Comparison of ENCODE assay signal across 8 cellular contexts in the genomic region with DNA sequence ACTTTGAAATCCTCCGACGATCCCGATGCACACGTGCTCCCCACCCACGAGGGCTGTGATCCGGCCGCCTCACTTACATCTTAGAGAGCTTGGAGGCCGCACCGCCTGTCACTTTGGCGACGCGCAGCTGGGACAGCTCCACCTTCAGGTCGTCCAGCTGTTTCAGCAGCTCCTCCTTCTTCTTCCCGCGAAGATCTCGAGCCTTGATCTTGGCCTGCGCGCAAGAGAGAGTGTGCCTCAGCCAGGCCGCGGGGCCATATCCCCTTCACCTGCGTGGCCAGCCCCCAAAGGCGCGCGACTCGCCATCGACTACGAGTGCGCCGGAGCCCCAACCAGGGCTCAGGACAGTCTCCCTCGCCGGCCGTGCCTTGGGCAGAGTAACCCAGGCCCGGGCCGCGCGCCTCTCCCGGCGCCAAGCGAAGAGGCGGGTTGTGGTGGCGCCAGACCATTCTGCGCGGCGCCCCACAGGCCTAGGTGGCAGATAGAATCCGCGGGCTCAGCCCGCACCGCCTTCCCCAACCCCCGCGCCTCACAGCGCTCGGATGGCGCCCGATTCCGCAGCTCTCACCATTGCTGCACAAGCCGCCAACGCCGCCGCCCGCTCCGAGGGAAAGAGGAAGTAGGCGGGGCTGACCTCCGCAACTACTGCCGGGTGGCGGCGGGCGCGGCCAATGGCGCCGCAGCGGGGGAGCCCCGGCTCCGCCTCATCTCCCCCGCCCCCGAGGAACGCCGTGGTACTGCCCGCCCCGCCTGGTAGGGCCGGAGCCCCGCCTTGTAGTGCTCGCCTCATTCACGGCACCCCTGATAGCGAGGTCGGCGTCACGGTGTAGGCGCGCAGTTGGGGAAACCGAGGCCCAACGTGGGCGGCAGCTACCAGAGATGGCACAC. TPM values are rescaled to one million over a fixed set of nuclear protein-coding genes. Genes with fewer than 3 reads are reported as not detected.
DNase-seq lines count a peak whose midpoint lies in the region; ATAC-seq and TF ChIP-seq lines count a peak whose summit lies in the region.

A gene (plus strand): TSS at position 789 of the 888 bp plus-strand sequence. CDS start 7,161 bp downstream, outside the sequence.
A gene (minus strand): TSS at position 616 of the 888 bp plus-strand sequence. CDS start 45 bp downstream, at position 571.

- peak within 1 kb of the TSS; percentile 79 for H3K9ac ChIP-seq in DND-41 (ENCODE audit: low read depth, low read length)

- peaks cover 38% of the 10 kb centered on the region for H3K4me1 ChIP-seq in DND-41 (ENCODE audit: insufficient read depth, low read length)
- H3K4me1 ChIP-seq in Panc1 (ENCODE audit: control insufficient read depth, insufficient read depth, low read length) = peaks cover 30% of the 10 kb centered on the region
- H3K4me1 ChIP-seq in esophagus (ENCODE audit: control insufficient read depth in 2 of 2, insufficient read depth in 2 of 2, low read length in 1 of 2) = peaks cover 2 to 6% of the 10 kb centered on the region in 2 donors
- H3K4me1 ChIP-seq in muscle layer of duodenum (ENCODE audit: control insufficient read depth in 1 of 2, insufficient read depth in 2 of 2, low read length in 2 of 2) = peaks cover 11 to 21% of the 10 kb centered on the region in 2 donors

- no peaks in the 10 kb centered on the region for H3K9me3 Mint-ChIP-seq in activated T-cell treated with anti-CD3 and anti-CD28 coated beads, Interleukin-2, amount 50 U/mL, for 4 hours

- H3K27me3 ChIP-seq in DND-41 (ENCODE audit: insufficient read depth, low read length, poor library complexity) = no peaks in the 10 kb centered on the region
- no peaks in the 10 kb centered on the region for H3K27me3 ChIP-seq in Panc1 (ENCODE audit: control insufficient read depth, insufficient read depth, low read length)
- H3K27me3 ChIP-seq in esophagus (ENCODE audit: control insufficient read depth in 1 of 2, insufficient read depth in 2 of 2, low read length in 2 of 2) = no peaks in the 10 kb centered on the region
- no peaks in the 10 kb centered on the region for H3K27me3 ChIP-seq in muscle layer of duodenum (ENCODE audit: low read depth, low read length)

- peaks cover 51% of the 10 kb centered on the region for H3K4me1 Mint-ChIP-seq in activated T-cell treated with anti-CD3 and anti-CD28 coated beads, Interleukin-2, amount 50 U/mL, for 4 hours (ENCODE audit: low read depth)

- peak within 1 kb of the TSS; percentile 93 for H3K4me2 ChIP-seq in DND-41 (ENCODE audit: insufficient read depth, low read length)

- H4K20me1 ChIP-seq in DND-41 (ENCODE audit: insufficient read depth, low read length) = peaks cover 49% of the 10 kb centered on the region

- peak within 1 kb of the TSS; percentile 96 for H3K4me3 Mint-ChIP-seq in activated T-cell treated with anti-CD3 and anti-CD28 coated beads, Interleukin-2, amount 50 U/mL, for 4 hours

- peak; percentile 28 for TF ChIP-seq CTCF in DND-41 (IDR thresholded peaks at IDR 0.05; ENCODE audit: borderline replicate concordance, extremely low read depth, low read length, poor library complexity, severe bottlenecking)
- TF ChIP-seq CTCF in Panc1 (IDR thresholded peaks at IDR 0.05) = no peak; the same call in 1 of the 2 replicates

- peak within 1 kb of the TSS; percentile 89 for H2AFZ ChIP-seq in DND-41 (ENCODE audit: low read depth, low read length)

- peaks cover 35% of the 10 kb centered on the region for H3K79me2 ChIP-seq in DND-41 (ENCODE audit: insufficient read depth, low read length)

- H3K4me3 ChIP-seq in DND-41 (ENCODE audit: low read depth in 1 of 2, low read length in 2 of 2) = peak within 1 kb of the TSS; percentile 61 to 92
- peak within 1 kb of the TSS; percentile 79 to 90 for H3K4me3 ChIP-seq in Panc1 (ENCODE audit: low read depth in 2 of 2, low read length in 2 of 2)
- H3K4me3 ChIP-seq in esophagus (ENCODE audit: low read depth in 1 of 2, low read length in 2 of 2) = peak within 1 kb of the TSS; percentile 87 to 92
- H3K4me3 ChIP-seq in muscle layer of duodenum (ENCODE audit: low read depth in 1 of 2, low read length in 2 of 2) = peak within 1 kb of the TSS; percentile 83 to 88

- ATAC-seq in DND-41 (ENCODE audit: insufficient read depth, low read depth) (peak; percentile 91), GM21825 (IDR thresholded peaks at IDR 0.05; ENCODE audit: unreplicated experiment) (peak; percentile 90), Panc1 (peak; percentile 96)
- ATAC-seq in activated T-cell treated with anti-CD3 and anti-CD28 coated beads, Interleukin-2, amount 50 U/mL, for 4 hours = peak; percentile 93 to 95

- CTCF ChIA-PET in Panc1 (lab: Charles Lee) = interaction anchor here (0.6 to 1.7 kb wide), 3 partner anchors 22 to 89 kb away, joined by 3 to 5 read pairs (median 4); no protein-coding TSS in a partner anchor

- no TSS peak for BruUV-seq in Panc1 (replicated peaks; lab: Mats Ljungman, UMichigan)

- H3K27me3 Mint-ChIP-seq in activated T-cell treated with anti-CD3 and anti-CD28 coated beads, Interleukin-2, amount 50 U/mL, for 4 hours (ENCODE audit: low read depth) = no peaks in the 10 kb centered on the region

- H3K27ac ChIP-seq in DND-41 (ENCODE audit: low read length) = peak within 1 kb of the TSS; percentile 91
- H3K27ac ChIP-seq in KOPT-K1 (ENCODE audit: low read depth, low read length, poor library complexity, severe bottlenecking) = peak within 1 kb of the TSS; percentile 90
- peak within 1 kb of the TSS; percentile 90 for H3K27ac ChIP-seq in Panc1 (ENCODE audit: low read length)
- peak within 1 kb of the TSS; percentile 90 to 99 for H3K27ac ChIP-seq in esophagus (ENCODE audit: low read depth in 2 of 2, low read length in 1 of 2)
- H3K27ac ChIP-seq in muscle layer of duodenum (ENCODE audit: low read length) = peak within 1 kb of the TSS; percentile 87

- H3K36me3 ChIP-seq in DND-41 (ENCODE audit: insufficient read depth, low read length) (peaks cover 50% of the 10 kb centered on the region), KOPT-K1 (ENCODE audit: insufficient read depth, low read length) (peaks cover 48% of the 10 kb centered on the region), Panc1 (ENCODE audit: control insufficient read depth, insufficient read depth, low read length) (peaks cover 6% of the 10 kb centered on the region), esophagus (ENCODE audit: control insufficient read depth in 2 of 2, insufficient read depth in 2 of 2, low read length in 1 of 2) (peaks cover 7 to 36% of the 10 kb centered on the region in 2 donors), muscle layer of duodenum (ENCODE audit: control insufficient read depth in 1 of 2, insufficient read depth in 2 of 2, low read length in 2 of 2) (peaks cover 35 to 39% of the 10 kb centered on the region in 2 donors)

- peak; percentile 93 for DNase-seq in DND-41
- peak; percentile 59 for DNase-seq in Panc1 (ENCODE audit: low read depth, low spot score)
- DNase-seq in activated T-cell treated with anti-CD3 and anti-CD28 coated beads, Interleukin-2, amount 50 U/mL, for 4 hours = peak; percentile 95
- peak; percentile 92 to 95 for DNase-seq in stimulated activated CD8-positive, alpha-beta memory T cell treated with anti-CD3 and anti-CD28 coated beads, Interleukin-7, amount 100 ng/mL, for 4 hours (ENCODE audit: low read depth in 2 of 2)

- POLR2A ChIA-PET in Panc1 (lab: Charles Lee) = interaction anchor here (0.9 kb wide), 1 partner anchor 82 kb away, joined by 7 read pairs; no protein-coding TSS in a partner anchor

- H3K9me3 ChIP-seq in DND-41 (ENCODE audit: insufficient read depth, low read length, severe bottlenecking) (no peaks in the 10 kb centered on the region), KOPT-K1 (ENCODE audit: insufficient read depth, low read length, poor library complexity, severe bottlenecking) (no peaks in the 10 kb centered on the region), Panc1 (ENCODE audit: control insufficient read depth, insufficient read depth, low read depth, low read length) (no peaks in the 10 kb centered on the region), esophagus (ENCODE audit: control insufficient read depth in 2 of 2, insufficient read depth in 1 of 2, low read depth in 1 of 2, low read length in 1 of 2) (no peaks in the 10 kb centered on the region), muscle layer of duodenum (ENCODE audit: control insufficient read depth in 1 of 2, low read length in 2 of 2) (no peaks in the 10 kb centered on the region)

- peaks cover 41% of the 10 kb centered on the region for H3K36me3 Mint-ChIP-seq in activated T-cell treated with anti-CD3 and anti-CD28 coated beads, Interleukin-2, amount 50 U/mL, for 4 hours (ENCODE audit: insufficient read depth)

- in situ Hi-C loops in Panc1 (cut with HindIII; ENCODE audit: low pct_unique_long_range_greater_than_20kb, low sequenced_read_pairs) = no loop called here

- WGBS in esophagus, 2 donors = 0% methylated on average over 91 to 92 of the region's 92 CpGs

- intact Hi-C loops in Panc1 (cut with micrococcal nuclease; ENCODE audit: unreplicated experiment) = no loop called here

RNA-seq across cellular contexts. Expression of the first gene that starts in this region (rescaled TPM):
- 39.6 TPM for total RNA-seq in Panc1 (2021; ENCODE audit: unreplicated experiment)
- 45.4 TPM for polyA plus RNA-seq in Panc1 (2012; ENCODE audit: insufficient read length)
- total RNA-seq in activated T-cell treated with anti-CD3 and anti-CD28 coated beads, Interleukin-2, amount 50 U/mL, for 4 hours = 100 to 1,000 TPM; 131 to 146 (median 146) TPM
- polyA plus RNA-seq in esophagus = 10 to 100 TPM; 30.2 to 64.4 TPM

RNA-seq across cellular contexts. Expression of the second gene that starts in this region (rescaled TPM):
- 758 TPM for total RNA-seq in Panc1 (2021; ENCODE audit: unreplicated experiment)
- polyA plus RNA-seq in Panc1 (2012; ENCODE audit: insufficient read length) = 1,211 TPM
- total RNA-seq in activated T-cell treated with anti-CD3 and anti-CD28 coated beads, Interleukin-2, amount 50 U/mL, for 4 hours = 1,000 to 10,000 TPM; 2,385 to 2,622 (median 2,487) TPM
- 1,000 to 10,000 TPM; 3,603 to 5,640 TPM for polyA plus RNA-seq in esophagus

Comparison
In these comparisons a context has a peak if more than half of its experiments do, and no peak if none do; other contexts are left out.
1. Peak in every context shown above with its lines: DNase-seq, ATAC-seq, H3K4me3 ChIP-seq and H3K27ac ChIP-seq.